ENCODE assay signal across 1 cellular context in the genomic region with DNA sequence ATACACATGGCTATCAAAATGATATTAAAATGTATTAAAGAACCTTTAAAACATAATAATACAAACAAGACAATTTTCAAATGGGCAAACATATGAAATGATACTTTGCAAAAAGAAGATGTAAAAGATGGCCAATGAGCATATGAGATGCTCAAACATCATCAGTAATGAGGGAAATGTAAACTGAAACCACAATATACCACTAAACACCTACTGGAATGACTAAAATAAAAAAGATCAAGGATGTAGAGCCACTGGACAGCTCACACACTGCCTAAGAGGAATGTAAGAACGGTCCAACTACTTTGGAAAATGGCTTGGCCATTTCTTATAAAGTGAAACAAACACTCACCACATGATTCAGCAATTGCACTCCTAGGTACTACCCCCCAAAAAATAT.
TF ChIP-seq lines count a peak whose summit lies in the region.

No MANE protein-coding gene starts in this region.

TF ChIP-seq in SK-N-SH treated with all-trans-retinoic acid at 6 μM for 48 hours, 23 proteins besides CTCF, POLR2A, EP300 and RAD21 (continued from another document):
- TF ChIP-seq POU6F1 (CRISPR knock-in tag; IDR thresholded peaks at IDR 0.05; ENCODE audit: borderline replicate concordance, low read depth) (no peak), BACH2 (CRISPR knock-in tag; IDR thresholded peaks at IDR 0.05; ENCODE audit: borderline replicate concordance) (no peak), ZNF565 (CRISPR knock-in tag; conservative IDR thresholded peaks at IDR 0.05; ENCODE audit: low read depth) (no peak), SNAI2 (CRISPR knock-in tag; IDR thresholded peaks at IDR 0.05) (no peak), OSR1 (CRISPR knock-in tag; IDR thresholded peaks at IDR 0.05) (no peak), TCF4 (CRISPR knock-in tag; IDR thresholded peaks at IDR 0.05; ENCODE audit: borderline replicate concordance) (no peak)
- TF ChIP-seq, protein P1, sequence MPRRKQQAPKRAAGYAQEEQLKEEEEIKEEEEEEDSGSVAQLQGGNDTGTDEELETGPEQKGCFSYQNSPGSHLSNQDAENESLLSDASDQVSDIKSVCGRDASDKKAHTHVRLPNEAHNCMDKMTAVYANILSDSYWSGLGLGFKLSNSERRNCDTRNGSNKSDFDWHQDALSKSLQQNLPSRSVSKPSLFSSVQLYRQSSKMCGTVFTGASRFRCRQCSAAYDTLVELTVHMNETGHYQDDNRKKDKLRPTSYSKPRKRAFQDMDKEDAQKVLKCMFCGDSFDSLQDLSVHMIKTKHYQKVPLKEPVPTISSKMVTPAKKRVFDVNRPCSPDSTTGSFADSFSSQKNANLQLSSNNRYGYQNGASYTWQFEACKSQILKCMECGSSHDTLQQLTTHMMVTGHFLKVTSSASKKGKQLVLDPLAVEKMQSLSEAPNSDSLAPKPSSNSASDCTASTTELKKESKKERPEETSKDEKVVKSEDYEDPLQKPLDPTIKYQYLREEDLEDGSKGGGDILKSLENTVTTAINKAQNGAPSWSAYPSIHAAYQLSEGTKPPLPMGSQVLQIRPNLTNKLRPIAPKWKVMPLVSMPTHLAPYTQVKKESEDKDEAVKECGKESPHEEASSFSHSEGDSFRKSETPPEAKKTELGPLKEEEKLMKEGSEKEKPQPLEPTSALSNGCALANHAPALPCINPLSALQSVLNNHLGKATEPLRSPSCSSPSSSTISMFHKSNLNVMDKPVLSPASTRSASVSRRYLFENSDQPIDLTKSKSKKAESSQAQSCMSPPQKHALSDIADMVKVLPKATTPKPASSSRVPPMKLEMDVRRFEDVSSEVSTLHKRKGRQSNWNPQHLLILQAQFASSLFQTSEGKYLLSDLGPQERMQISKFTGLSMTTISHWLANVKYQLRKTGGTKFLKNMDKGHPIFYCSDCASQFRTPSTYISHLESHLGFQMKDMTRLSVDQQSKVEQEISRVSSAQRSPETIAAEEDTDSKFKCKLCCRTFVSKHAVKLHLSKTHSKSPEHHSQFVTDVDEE (CRISPR knock-in tag; IDR thresholded peaks at IDR 0.05), result no peak
